ENCODE assay signal across 8 cellular contexts in the genomic region with DNA sequence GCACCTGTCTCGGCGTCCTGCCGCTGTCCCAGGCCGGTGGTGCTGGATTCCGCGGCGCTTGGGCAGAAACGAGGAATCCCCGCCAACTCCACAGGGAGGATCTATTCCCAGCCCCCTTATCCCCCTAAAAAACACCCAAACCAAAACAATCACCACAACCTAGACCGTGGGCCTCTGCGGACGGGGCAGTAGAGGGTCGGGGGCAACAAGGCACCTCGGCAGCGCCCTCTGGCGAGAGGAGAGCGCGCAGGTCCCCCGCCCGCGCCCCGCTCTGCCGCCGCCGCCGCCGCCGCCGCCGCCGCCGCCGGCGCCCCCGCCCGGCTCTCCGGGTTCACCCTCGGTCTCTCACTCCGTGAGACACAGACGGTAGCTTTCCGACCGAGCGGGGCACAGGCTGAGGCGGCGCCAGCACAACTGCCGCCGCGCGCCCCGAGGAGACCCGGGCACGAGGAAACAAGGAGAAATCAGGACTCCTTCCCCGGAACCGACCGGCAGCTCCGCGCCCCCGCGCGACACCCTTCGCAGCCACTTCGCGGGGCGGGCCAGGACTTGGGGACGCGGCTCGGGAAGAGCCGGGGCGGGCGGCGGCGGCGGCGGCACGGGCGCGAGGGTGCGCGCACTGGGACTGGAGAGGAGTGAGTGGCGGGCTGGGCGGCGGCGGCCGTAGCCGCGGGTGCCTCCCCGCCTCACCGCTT. TPM values are rescaled to one million over a fixed set of nuclear protein-coding genes. Genes with fewer than 3 reads are reported as not detected.
DNase-seq lines count a peak whose midpoint lies in the region; ATAC-seq, FAIRE-seq and TF ChIP-seq lines count a peak whose summit lies in the region.

A gene (plus strand): TSS at position 360 of the 695 bp plus-strand sequence.

- intact Hi-C loops in left ventricle myocardium inferior (cut with micrococcal nuclease) = no loop called here
- intact Hi-C loops in posterior cingulate gyrus (cut with DNase I) = loop anchor here (10.0 kb wide), 1 partner anchor 232 kb away; a partner anchor contains a TSS

- H3K36me3 ChIP-seq in left ventricle myocardium inferior = no peaks in the 10 kb centered on the region

- TF ChIP-seq EP300 in A549 (IDR thresholded peaks at IDR 0.05) = no peak

- ATAC-seq in A549 = peak; percentile 75 to 90
- ATAC-seq in HG02870 (IDR thresholded peaks at IDR 0.05; ENCODE audit: unreplicated experiment) = peak; percentile 60
- peak; percentile 56 to 86 for ATAC-seq in activated naive CD4-positive, alpha-beta T cell treated with anti-CD3 and anti-CD28 coated beads, Interleukin-2, amount 50 U/mL, for 72 hours

- peak; percentile 6 to 17 for DNase-seq in A549 (ENCODE audit: low read depth in 1 of 2, low spot score in 1 of 2)
- DNase-seq in GM12891 (ENCODE audit: insufficient read length, low spot score) = peak; percentile 41
- peak; percentile 77 for DNase-seq in NCI-H345 (lab: John Stamatoyannopoulos, UW)
- DNase-seq in activated naive CD4-positive, alpha-beta T cell treated with anti-CD3 and anti-CD28 coated beads, Interleukin-2, amount 50 U/mL, for 72 hours (ENCODE audit: low spot score in 2 of 2) = peak in 1 of 2 donors; percentile 60
- peak; percentile 25 for DNase-seq in left ventricle myocardium inferior
- DNase-seq in posterior cingulate gyrus = peak; percentile 47 to 92 (median 67)
- DNase-seq in CD1c-positive myeloid dendritic cell (ENCODE audit: extremely low spot score) = no peak

- H3K9me3 Mint-ChIP-seq in activated naive CD4-positive, alpha-beta T cell treated with anti-CD3 and anti-CD28 coated beads, Interleukin-2, amount 50 U/mL, for 72 hours = no peaks in the 10 kb centered on the region

- H3K9me3 ChIP-seq in A549 = no peaks in the 10 kb centered on the region
- H3K9me3 ChIP-seq in left ventricle myocardium inferior (replicated peaks) = no peaks in the 10 kb centered on the region

- FAIRE-seq in A549 (lab: Jason Lieb, UNC) (no peak), GM12891 (lab: Jason Lieb, UNC) (no peak)

- H3K4me1 ChIP-seq in A549 (0 out of 3 replicates have a peak, but pooled peaks cover 3% of the 10 kb centered on the region), left ventricle myocardium inferior (peaks cover 24% of the 10 kb centered on the region)

- 9% methylated on average over 7 of the region's 88 CpGs for WGBS in A549 (ENCODE audit: missing lambda C conversion rate)

- peak within 1 kb of the TSS; percentile 58 for H3K4me3 ChIP-seq in A549
- H3K4me3 ChIP-seq in left ventricle myocardium inferior = peak within 1 kb of the TSS; percentile 75

- no peak within 1 kb of the TSS for H3K27ac ChIP-seq in A549
- peak within 1 kb of the TSS; percentile 44 for H3K27ac ChIP-seq in left ventricle myocardium inferior (replicated peaks)

- TF ChIP-seq CTCF in A549 (IDR thresholded peaks at IDR 0.05) = peak; percentile 52
- peak; percentile 57 for TF ChIP-seq CTCF in left ventricle myocardium inferior (IDR thresholded peaks at IDR 0.05; ENCODE audit: borderline replicate concordance)

- H3K27me3 ChIP-seq in left ventricle myocardium inferior (ENCODE audit: low read depth) = peaks cover 76% of the 10 kb centered on the region

- H3K36me3 Mint-ChIP-seq in activated naive CD4-positive, alpha-beta T cell treated with anti-CD3 and anti-CD28 coated beads, Interleukin-2, amount 50 U/mL, for 72 hours = peaks cover 0 to 14% of the 10 kb centered on the region in 2 donors

- CTCF ChIA-PET in A549 (lab: Yijun Ruan, JAX) = interaction anchor here (0.6 to 1.2 kb wide), 7 partner anchors 12 to 833 kb away, joined by 3 to 4 read pairs (median 3); no protein-coding TSS in a partner anchor

- 0 out of 5 replicates have a peak, but pooled peaks of 1 of the 2 experiments have one; percentile 23 for TF ChIP-seq RAD21 in A549 (conservative IDR thresholded peaks at IDR 0.05 in 1 of 2, IDR thresholded peaks at IDR 0.05 in 1 of 2)

- POLR2A ChIA-PET in A549 (lab: Yijun Ruan, JAX) = no interaction called here

- TF ChIP-seq POLR2A in A549 (IDR thresholded peaks at IDR 0.05; ENCODE audit: low read length) = no peak
- TF ChIP-seq POLR2A in GM12891 (IDR thresholded peaks at IDR 0.05; ENCODE audit: low read depth, low read length) = no peak

- no peak within 1 kb of the TSS for H3K27ac Mint-ChIP-seq in activated naive CD4-positive, alpha-beta T cell treated with anti-CD3 and anti-CD28 coated beads, Interleukin-2, amount 50 U/mL, for 72 hours

- H3K4me2 ChIP-seq in A549 = peak within 1 kb of the TSS; percentile 98

TF ChIP-seq in A549, 52 proteins besides CTCF, POLR2A, EP300 and RAD21 (continues in another document):
- TF ChIP-seq HOXB5 (CRISPR knock-in tag; IDR thresholded peaks at IDR 0.05) (0 out of 2 replicates have a peak, but pooled peaks have one; percentile 24), ZNF302 (CRISPR knock-in tag; IDR thresholded peaks at IDR 0.05) (no peak), EHMT2 (IDR thresholded peaks at IDR 0.05; ENCODE audit: low read depth) (peak; percentile 65; the same call in 1 of the 2 replicates), SMC3 (IDR thresholded peaks at IDR 0.05) (peak; percentile 37)
- TF ChIP-seq, protein P1, sequence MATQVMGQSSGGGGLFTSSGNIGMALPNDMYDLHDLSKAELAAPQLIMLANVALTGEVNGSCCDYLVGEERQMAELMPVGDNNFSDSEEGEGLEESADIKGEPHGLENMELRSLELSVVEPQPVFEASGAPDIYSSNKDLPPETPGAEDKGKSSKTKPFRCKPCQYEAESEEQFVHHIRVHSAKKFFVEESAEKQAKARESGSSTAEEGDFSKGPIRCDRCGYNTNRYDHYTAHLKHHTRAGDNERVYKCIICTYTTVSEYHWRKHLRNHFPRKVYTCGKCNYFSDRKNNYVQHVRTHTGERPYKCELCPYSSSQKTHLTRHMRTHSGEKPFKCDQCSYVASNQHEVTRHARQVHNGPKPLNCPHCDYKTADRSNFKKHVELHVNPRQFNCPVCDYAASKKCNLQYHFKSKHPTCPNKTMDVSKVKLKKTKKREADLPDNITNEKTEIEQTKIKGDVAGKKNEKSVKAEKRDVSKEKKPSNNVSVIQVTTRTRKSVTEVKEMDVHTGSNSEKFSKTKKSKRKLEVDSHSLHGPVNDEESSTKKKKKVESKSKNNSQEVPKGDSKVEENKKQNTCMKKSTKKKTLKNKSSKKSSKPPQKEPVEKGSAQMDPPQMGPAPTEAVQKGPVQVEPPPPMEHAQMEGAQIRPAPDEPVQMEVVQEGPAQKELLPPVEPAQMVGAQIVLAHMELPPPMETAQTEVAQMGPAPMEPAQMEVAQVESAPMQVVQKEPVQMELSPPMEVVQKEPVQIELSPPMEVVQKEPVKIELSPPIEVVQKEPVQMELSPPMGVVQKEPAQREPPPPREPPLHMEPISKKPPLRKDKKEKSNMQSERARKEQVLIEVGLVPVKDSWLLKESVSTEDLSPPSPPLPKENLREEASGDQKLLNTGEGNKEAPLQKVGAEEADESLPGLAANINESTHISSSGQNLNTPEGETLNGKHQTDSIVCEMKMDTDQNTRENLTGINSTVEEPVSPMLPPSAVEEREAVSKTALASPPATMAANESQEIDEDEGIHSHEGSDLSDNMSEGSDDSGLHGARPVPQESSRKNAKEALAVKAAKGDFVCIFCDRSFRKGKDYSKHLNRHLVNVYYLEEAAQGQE (IDR thresholded peaks at IDR 0.05) = peak; percentile 92

TF ChIP-seq in GM12891, 5 proteins besides CTCF, POLR2A, EP300 and RAD21:
- no peak for TF ChIP-seq POLR2AphosphoS5 (IDR thresholded peaks at IDR 0.05; ENCODE audit: low read depth, low read length)
- no peak for TF ChIP-seq POU2F2 (IDR thresholded peaks at IDR 0.05; ENCODE audit: low read depth, low read length)
- TF ChIP-seq SPI1 (IDR thresholded peaks at IDR 0.05; ENCODE audit: low read depth, low read length) = no peak
- TF ChIP-seq PAX5 (IDR thresholded peaks at IDR 0.05; ENCODE audit: insufficient read depth, low read length, severe bottlenecking) = no peak
- no peak for TF ChIP-seq TAF1 (IDR thresholded peaks at IDR 0.05; ENCODE audit: low read depth, low read length)

RNA-seq across cellular contexts. Expression of the gene that starts here (rescaled TPM):
- 0.01 and 0.03 TPM in 2 replicates for polyA plus RNA-seq in A549 (2011; rRNA removed)
- not detected in 2 replicates for polyA plus RNA-seq in A549 (2012; cell fraction: cytosol; rRNA removed)
- polyA plus RNA-seq in A549 (2012; cell fraction: nucleus; rRNA removed) = not detected in 2 replicates
- 0.01 to 0.03 TPM in 2 of 3 replicates, not detected in the other for polyA plus RNA-seq in A549 (2017; fragmentation: RNase III; extraction: RNeasy Plus Mini Kit Qiagen cat#74134 plus additional on column Dnase treatment)
- 0.08 TPM in 1 of 2 replicates, not detected in the other for polyA minus RNA-seq in A549 (2011; rRNA and poly(A)+ RNA removed)
- polyA plus RNA-seq in GM12891 (2012; ENCODE audit: low read depth, missing spikeins) = 0.04 TPM
- not detected for total RNA-seq in activated naive CD4-positive, alpha-beta T cell treated with anti-CD3 and anti-CD28 coated beads, Interleukin-2, amount 50 U/mL, for 72 hours
- total RNA-seq in left ventricle myocardium inferior = 6.4 TPM

Comparison
In these comparisons a context has a peak if more than half of its experiments do, and no peak if none do; other contexts are left out.
1. Peak in DNase-seq, ATAC-seq, H3K4me3 ChIP-seq and H3K4me2 ChIP-seq in A549; RNA of the gene not detected or under 1 TPM.
2. Peak in ATAC-seq in activated naive CD4-positive, alpha-beta T cell treated with anti-CD3 and anti-CD28 coated beads, Interleukin-2, amount 50 U/mL, for 72 hours; RNA of the gene not detected or under 1 TPM.